18 cellular contexts compared by ENCODE assay signal in the genomic region with DNA sequence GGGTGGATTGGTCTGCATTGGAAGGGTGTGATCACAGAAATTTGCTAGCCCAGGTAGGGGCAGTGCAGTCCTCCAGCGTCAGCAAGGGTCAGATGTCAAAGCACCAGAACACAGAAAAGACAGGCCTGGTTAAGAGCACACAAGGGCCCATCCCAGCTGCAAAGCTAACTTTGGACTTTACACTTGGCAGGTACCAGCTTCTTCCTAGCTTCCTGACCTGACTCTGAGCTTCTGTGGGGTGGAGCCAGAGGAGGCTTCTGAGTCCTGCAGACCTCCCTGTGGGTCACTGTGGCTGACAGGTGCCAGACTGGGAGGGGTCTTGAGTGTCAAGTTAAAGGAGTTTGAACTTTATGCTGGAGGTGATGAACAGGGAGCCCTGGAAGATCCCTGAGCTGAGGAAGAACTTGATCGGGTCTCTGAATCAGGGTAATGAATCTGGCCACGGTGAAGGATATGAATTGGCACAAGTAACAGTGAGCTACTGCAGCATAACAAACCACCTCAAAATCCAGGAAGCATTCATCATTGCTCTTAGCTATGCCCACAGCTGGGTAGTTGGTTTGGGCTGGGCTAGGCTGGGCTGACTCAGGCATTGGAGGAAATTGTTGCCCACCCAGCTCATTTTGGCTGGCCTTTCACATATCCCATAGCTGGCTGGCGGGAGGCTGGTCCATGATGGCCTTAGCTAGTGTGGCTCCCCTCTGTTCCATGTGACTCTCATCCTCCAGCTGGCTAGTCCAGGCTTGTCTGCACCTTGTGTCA.
"Had no signal": no experiment of that assay in that cellular context is flagged by ENCODE, and none has a peak within 500 bp of the region (broad histone marks: within the 10 kb centered on the region; RNA-seq: fewer than 3 reads in every experiment).

No MANE protein-coding gene starts in this region.

- H3K36me3 ChIP-seq: pancreas, upper lobe of right lung, WERI-Rb-1 had no signal

- H3K36me3 Mint-ChIP-seq: immature natural killer cell had no signal

- H3K4me3 ChIP-seq: pancreas, smooth muscle cell, upper lobe of right lung had no signal

- H3K9ac ChIP-seq: SK-N-SH had no signal

- H3K4me2 ChIP-seq: SK-N-SH, smooth muscle cell had no signal

- H3K4me1 Mint-ChIP-seq: immature natural killer cell had no signal

- H3K9me3 ChIP-seq: pancreas, SK-N-SH, upper lobe of right lung had no signal

- DNase-seq: activated CD4-positive, alpha-beta T cell treated with anti-CD3 and anti-CD28 coated beads, Interleukin-2, amount 50 U/mL, for 48 hours; activated naive CD4-positive, alpha-beta T cell treated with anti-CD3 and anti-CD28 coated beads, Interleukin-2, amount 50 U/mL, for 16 hours; caudate nucleus; effector memory CD4-positive, alpha-beta T cell; foreskin keratinocyte; glutamatergic neuron; immature natural killer cell; mammary epithelial cell; SK-N-SH; T-helper 1 cell; T1000; upper lobe of right lung; WERI-Rb-1 had no signal

- H3K27ac Mint-ChIP-seq: immature natural killer cell; naive thymus-derived CD4-positive, alpha-beta T cell; stimulated activated naive CD8-positive, alpha-beta T cell treated with anti-CD3 and anti-CD28 coated beads, Interleukin-15, Interleukin-2, amounts not matched to agents 100 ng/mL and 50 ng/mL, for 24 hours had no signal

- H3K27me3 ChIP-seq: foreskin keratinocyte, pancreas, upper lobe of right lung had no signal

- H3K4me1 ChIP-seq: foreskin keratinocyte, upper lobe of right lung had no signal

- ATAC-seq: foreskin keratinocyte; naive thymus-derived CD4-positive, alpha-beta T cell; pancreas; Right ventricle myocardium inferior; upper lobe of right lung had no signal

- H3K4me3 Mint-ChIP-seq: immature natural killer cell; naive thymus-derived CD4-positive, alpha-beta T cell; stimulated activated naive CD8-positive, alpha-beta T cell treated with anti-CD3 and anti-CD28 coated beads, Interleukin-15, Interleukin-2, amounts not matched to agents 100 ng/mL and 50 ng/mL, for 24 hours had no signal

- H3K27ac ChIP-seq: foreskin keratinocyte, pancreas, upper lobe of right lung, WERI-Rb-1 had no signal
